12 cellular contexts compared by ENCODE assay signal in the genomic region with DNA sequence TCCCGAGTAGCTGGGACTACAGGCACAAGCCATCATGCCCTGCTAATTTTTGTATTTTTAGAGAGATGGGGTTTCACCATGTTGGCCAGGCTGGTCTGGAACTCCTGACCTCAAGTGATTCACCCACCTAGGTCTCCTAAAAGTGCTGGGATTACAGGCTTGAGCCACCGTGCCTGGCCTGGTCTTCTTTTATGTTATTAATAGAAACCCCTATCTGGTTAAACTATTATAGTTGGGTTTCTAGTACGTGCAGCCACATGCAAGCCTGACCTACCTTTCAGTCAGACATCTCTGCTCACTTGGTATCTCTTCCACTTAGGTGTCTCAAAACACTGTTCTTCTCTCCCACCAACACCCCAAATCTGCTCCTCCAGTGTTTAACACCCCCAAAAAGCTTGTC. TPM values are rescaled to one million over a fixed set of nuclear protein-coding genes. Genes with fewer than 3 reads are reported as not detected.
A peak's percentile ranks its signal among the peaks of the same experiment; 100 is the strongest.
DNase-seq lines count a peak whose midpoint lies in the region; ATAC-seq and TF ChIP-seq lines count a peak whose summit lies in the region.
"Had no signal": no experiment of that assay in that cellular context is flagged by ENCODE, and none has a peak within 500 bp of the region (broad histone marks: within the 10 kb centered on the region; RNA-seq: fewer than 3 reads in every experiment).

No MANE protein-coding gene starts in this region.

- H3K9me3 ChIP-seq in stomach smooth muscle (ENCODE audit: control insufficient read depth in 2 of 2, low read length in 2 of 2) (no peaks in the 10 kb centered on the region), testis (no peaks in the 10 kb centered on the region)

- DNase-seq in Right ventricle myocardium inferior (ENCODE audit: missing footprints), result no peak
- DNase-seq in cardiac septum (ENCODE audit: low spot score), result no peak
- DNase-seq in left ventricle myocardium superior, result no peak
- DNase-seq in testis, result no peak
- no peak for DNase-seq in HFFc6
- DNase-seq in DMS53 treated with DMSO at 0.1 percent for 48 hours (lab: John Stamatoyannopoulos, UW; ENCODE audit: unreplicated experiment), result no peak
- DNase-seq: CD4-positive, CD25-positive, alpha-beta regulatory T cell; DMS53 had no signal

- H3K36me3 ChIP-seq in stomach smooth muscle (ENCODE audit: control insufficient read depth in 2 of 2, insufficient read depth in 2 of 2, low read length in 2 of 2), result peaks cover 10 to 20% of the 10 kb centered on the region in 2 donors
- H3K36me3 ChIP-seq in testis (ENCODE audit: low read depth, missing control alignments), result no peaks in the 10 kb centered on the region

- no peaks in the 10 kb centered on the region for H3K9me3 Mint-ChIP-seq in HFFc6

- H3K4me1 Mint-ChIP-seq in HFFc6 (ENCODE audit: low read depth), result peaks cover 13% of the 10 kb centered on the region
- H3K4me1 Mint-ChIP-seq: CD4-positive, CD25-positive, alpha-beta regulatory T cell had no signal

- H3K27me3 ChIP-seq in stomach smooth muscle (ENCODE audit: control insufficient read depth in 1 of 2, insufficient read depth in 2 of 2, low read length in 2 of 2) (no peaks in the 10 kb centered on the region), testis (no peaks in the 10 kb centered on the region)

- intact Hi-C loops in Right ventricle myocardium inferior (cut with DNase I) (no loop called here), cardiac septum (cut with DNase I) (no loop called here), left ventricle myocardium superior (cut with micrococcal nuclease) (no loop called here), testis (cut with DNase I; ENCODE audit: low total_unique reads) (no loop called here)

- H3K27ac Mint-ChIP-seq in HFFc6, result no peak overlapping the region

- TF ChIP-seq CTCF in testis (IDR thresholded peaks at IDR 0.05), result no peak
- no peak for TF ChIP-seq CTCF in HFFc6 (IDR thresholded peaks at IDR 0.05)

- no peaks in the 10 kb centered on the region for H3K36me3 Mint-ChIP-seq in HFFc6 (ENCODE audit: low read depth)

- H3K4me3 ChIP-seq in stomach smooth muscle (ENCODE audit: low read length in 2 of 2), result no peak overlapping the region
- no peak overlapping the region for H3K4me3 ChIP-seq in testis

- no peak overlapping the region for H3K9ac ChIP-seq in stomach smooth muscle (ENCODE audit: low read length in 2 of 2)

- no peak overlapping the region for H3K4me3 Mint-ChIP-seq in HFFc6
- H3K4me3 Mint-ChIP-seq: CD4-positive, CD25-positive, alpha-beta regulatory T cell had no signal

- H3K27ac ChIP-seq in stomach smooth muscle (ENCODE audit: low read length) (peak overlapping the region; percentile 58), testis (no peak overlapping the region)
- H3K27ac ChIP-seq: 22Rv1 had no signal

- WGBS in testis, 2 donors, result 79 to 83% methylated on average over 3 of the region's 3 CpGs

- peak; percentile 68 for ATAC-seq in Right ventricle myocardium inferior
- ATAC-seq in HG03432 (IDR thresholded peaks at IDR 0.05; ENCODE audit: unreplicated experiment), result peak; percentile 49
- ATAC-seq in left ventricle myocardium superior, result peak; percentile 73
- ATAC-seq: HCT116 had no signal

- peaks cover 1% of the 10 kb centered on the region for H3K27me3 Mint-ChIP-seq in HFFc6 (ENCODE audit: insufficient read depth)
- H3K27me3 Mint-ChIP-seq: CD4-positive, CD25-positive, alpha-beta regulatory T cell had no signal

- peaks cover 9% of the 10 kb centered on the region for H3K4me1 ChIP-seq in stomach smooth muscle (ENCODE audit: control insufficient read depth, insufficient read depth, low read length)
- H3K4me1 ChIP-seq in testis, result peaks cover 9% of the 10 kb centered on the region

- TF ChIP-seq POLR2A in testis (IDR thresholded peaks at IDR 0.05), result no peak

RNA-seq across cellular contexts. Expression of a gene that starts 34.4 kb away (rescaled TPM):
- total RNA-seq in Right ventricle myocardium inferior, result 24.2 TPM
- 21.5 TPM for total RNA-seq in cardiac septum
- total RNA-seq in left ventricle myocardium superior, result 22.8 TPM
- total RNA-seq in testis, result 100 to 1,000 TPM in 1 of 2 donors, 10 to 100 TPM in 1; 87.8 to 107 TPM
- polyA plus RNA-seq in testis (ENCODE audit: insufficient read depth, low read depth, low replicate concordance), result 40.7 TPM
- 10 to 100 TPM; 11.0 to 17.4 (median 13.4) TPM for total RNA-seq in HFFc6 (2021; fragmentation: NEBNext Ultra II Directional; extraction: Animal tissue kit (Norgen Biotek cat#: 25700))

RNA-seq across cellular contexts. Expression of a gene that starts 35.3 kb away (rescaled TPM):
- 412 TPM for total RNA-seq in Right ventricle myocardium inferior
- 168 TPM for total RNA-seq in cardiac septum
- total RNA-seq in left ventricle myocardium superior, result 438 TPM
- 10 to 100 TPM; 39.2 to 46.8 TPM for total RNA-seq in testis
- polyA plus RNA-seq in testis (ENCODE audit: insufficient read depth, low read depth, low replicate concordance), result 34.4 TPM
- total RNA-seq in HFFc6 (2021; fragmentation: NEBNext Ultra II Directional; extraction: Animal tissue kit (Norgen Biotek cat#: 25700)), result 1 to 10 TPM; 4.1 to 8.1 (median 4.9) TPM

Comparison
In these comparisons a context has a peak if more than half of its experiments do, and no peak if none do; other contexts are left out.
1. RNA of a gene that starts 35.3 kb away (total RNA-seq): 438 TPM in left ventricle myocardium superior (single experiment), 412 TPM in Right ventricle myocardium inferior (single experiment), 168 TPM in cardiac septum (single experiment) and 39.2 to 46.8 TPM in testis; 4.1 to 8.1 TPM in HFFc6; every median in the first group is over 4 times any median in the second.
2. Peak in every context shown above with its lines, with median percentiles within 50 percentile points of each other: ATAC-seq.